8 cellular contexts compared by ENCODE assay signal in the genomic region with DNA sequence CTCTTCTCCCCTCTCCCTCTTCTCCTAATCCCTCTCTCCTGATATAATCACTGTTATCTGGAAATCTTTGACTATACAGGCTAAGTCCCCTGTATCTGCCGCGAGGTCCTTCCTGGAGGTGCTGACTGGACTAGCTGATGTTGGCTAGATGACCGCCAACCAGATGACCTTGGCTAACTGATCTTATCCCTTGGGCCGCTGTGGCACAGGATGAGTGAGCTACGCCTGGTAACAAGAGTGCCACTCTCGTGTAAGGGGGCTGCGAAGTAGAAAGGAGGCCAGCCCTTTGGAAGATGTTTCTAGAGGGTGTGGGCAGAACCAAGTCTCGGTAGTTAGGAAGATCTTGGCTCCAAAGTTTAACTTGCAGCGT. TPM values are rescaled to one million over a fixed set of nuclear protein-coding genes. Genes with fewer than 3 reads are reported as not detected.
DNase-seq lines count a peak whose midpoint lies in the region; ATAC-seq and TF ChIP-seq lines count a peak whose summit lies in the region.

No MANE protein-coding gene starts in this region.

- H3K36me3 Mint-ChIP-seq in brain = peaks cover 33% of the 10 kb centered on the region
- H3K36me3 Mint-ChIP-seq in memory B cell = peaks cover 23% of the 10 kb centered on the region

- ATAC-seq in GM18498 (IDR thresholded peaks at IDR 0.05; ENCODE audit: unreplicated experiment) (peak; percentile 29), GM21786 (IDR thresholded peaks at IDR 0.05; ENCODE audit: unreplicated experiment) (peak; percentile 34), memory B cell (ENCODE audit: low read depth) (peak; percentile 22)

- H3K9me3 ChIP-seq in uterus = no peaks in the 10 kb centered on the region

- peak overlapping the region; percentile 39 to 95 (median 84) for H3K27ac Mint-ChIP-seq in brain
- peak overlapping the region; percentile 86 for H3K27ac Mint-ChIP-seq in memory B cell

- intact Hi-C loops in uterus (cut with DNase I; ENCODE audit: low total_unique reads) = no loop called here

- peak; percentile 50 for DNase-seq in KBM-7
- DNase-seq in memory B cell (ENCODE audit: low spot score in 2 of 2) = no peak
- no peak for DNase-seq in uterus
- DNase-seq in hepatic stellate cell (ENCODE audit: low spot score) = no peak
- DNase-seq in activated CD4-positive, alpha-beta T cell treated with anti-CD3 and anti-CD28 coated beads, Interleukin-2, amount 50 U/mL, for 48 hours = no peak

- no peaks in the 10 kb centered on the region for H3K36me3 ChIP-seq in uterus

- peaks cover 10% of the 10 kb centered on the region for H3K27me3 Mint-ChIP-seq in brain
- H3K27me3 Mint-ChIP-seq in memory B cell = peaks cover 7% of the 10 kb centered on the region

- TF ChIP-seq CTCF in brain (conservative IDR thresholded peaks at IDR 0.05) = no peak
- TF ChIP-seq CTCF in uterus (IDR thresholded peaks at IDR 0.05) = no peak

- H3K27ac ChIP-seq in uterus = peak overlapping the region; percentile 72 to 80

- H3K4me3 ChIP-seq in uterus = peak overlapping the region; percentile 70 to 99

- H3K4me3 Mint-ChIP-seq in brain = peak overlapping the region; percentile 86 to 92 (median 90)
- H3K4me3 Mint-ChIP-seq in memory B cell = peak overlapping the region; percentile 91

- no peaks in the 10 kb centered on the region for H3K27me3 ChIP-seq in uterus

- peaks cover 8 to 13% (median 11%) of the 10 kb centered on the region in 5 experiments for H3K9me3 Mint-ChIP-seq in brain
- peaks cover 9% of the 10 kb centered on the region for H3K9me3 Mint-ChIP-seq in memory B cell

- peaks cover 0 to 7% of the 10 kb centered on the region in 2 donors for H3K4me1 ChIP-seq in uterus

- H3K4me1 Mint-ChIP-seq in brain (peaks cover 42% of the 10 kb centered on the region), memory B cell (peaks cover 23% of the 10 kb centered on the region)

- TF ChIP-seq POLR2A in uterus (IDR thresholded peaks at IDR 0.05) = no peak

- in situ Hi-C loops in KBM-7 (cut with MboI; ENCODE audit: low pct_unique_long_range_greater_than_20kb, low sequenced_read_pairs) = no loop called here

RNA-seq across cellular contexts. Expression of a gene that starts 0.3 kb away (rescaled TPM):
- 22.4 TPM for polyA plus RNA-seq in brain (ENCODE audit: insufficient read depth, low read depth, low replicate concordance)
- total RNA-seq in uterus = 100 to 1,000 TPM in 2 of 4 donors, 10 to 100 TPM in 2; 32.9 to 109 (median 77.3) TPM
